1 cellular context compared by ENCODE assay signal in genomic region chr6:20454201-20454824, GRCh38.
TF ChIP-seq lines count a peak whose summit lies in the region.

No MANE protein-coding gene starts in this region.

TF ChIP-seq in SK-N-SH treated with all-trans-retinoic acid at 6 μM for 48 hours, 23 proteins besides CTCF, POLR2A, EP300 and RAD21 (continued from another document):
- TF ChIP-seq ZC3H10 (CRISPR knock-in tag; IDR thresholded peaks at IDR 0.05) (no peak), SNAI2 (CRISPR knock-in tag; IDR thresholded peaks at IDR 0.05) (no peak), POU6F1 (CRISPR knock-in tag; IDR thresholded peaks at IDR 0.05; ENCODE audit: borderline replicate concordance, low read depth) (no peak), PATZ1 (CRISPR knock-in tag; IDR thresholded peaks at IDR 0.05; ENCODE audit: borderline replicate concordance) (no peak), BACH2 (CRISPR knock-in tag; IDR thresholded peaks at IDR 0.05; ENCODE audit: borderline replicate concordance) (no peak), CSRNP3 (CRISPR knock-in tag; IDR thresholded peaks at IDR 0.05) (no peak)
TF ChIP-seq in SK-N-SH treated with all-trans-retinoic acid at 6 μM for 48 hours: peak in this region for 0.
